Comparison of ENCODE assay signal across 8 cellular contexts in genomic region chr12:56726196-56726675, GRCh38. TPM values are rescaled to one million over a fixed set of nuclear protein-coding genes. Genes with fewer than 3 reads are reported as not detected.
DNase-seq lines count a peak whose midpoint lies in the region; ATAC-seq and TF ChIP-seq lines count a peak whose summit lies in the region.
"Not testable (repeated sequence)": the region's sequence is repeated elsewhere in the genome, so short reads cannot be mapped to it uniquely, and the experiment has no call there.

No MANE protein-coding gene starts in this region.

- H4K20me1 ChIP-seq in neural progenitor cell (ENCODE audit: low read depth), result peaks cover 35% of the 10 kb centered on the region

- not testable (repeated sequence) for TF ChIP-seq CTCF in HL-60 (IDR thresholded peaks at IDR 0.05; ENCODE audit: insufficient read depth, low read length); neural progenitor cell (IDR thresholded peaks at IDR 0.05)

- peak overlapping the region; percentile 91 for H3K4me2 ChIP-seq in neural progenitor cell

- H3K4me3 Mint-ChIP-seq in activated naive CD4-positive, alpha-beta T cell treated with anti-CD3 and anti-CD28 coated beads, Interleukin-2, amount 10 ng/mL, durations not matched to agents 7 days and 5 days, result peak overlapping the region; percentile 99
- peak overlapping the region; percentile 96 for H3K4me3 Mint-ChIP-seq in neural progenitor cell

- not testable (repeated sequence) for H3K27me3 ChIP-seq in ACC112 (ENCODE audit: insufficient read depth, low read length); HL-60 (ENCODE audit: insufficient read depth, poor library complexity, severe bottlenecking); ectodermal cell (ENCODE audit: control insufficient read depth, insufficient read depth, low read length, poor library complexity, severe bottlenecking); neural progenitor cell; stomach smooth muscle (ENCODE audit: control insufficient read depth in 1 of 2, insufficient read depth in 2 of 2, low read length in 2 of 2)

- H3K4me3 ChIP-seq in ACC112 (ENCODE audit: low read depth, low read length) (peak overlapping the region; percentile 92), SK-N-MC (peak overlapping the region; percentile 87), ectodermal cell (ENCODE audit: insufficient read depth, low read depth, low read length) (peak overlapping the region; percentile 97), stomach smooth muscle (ENCODE audit: low read length in 2 of 2) (peak overlapping the region; percentile 90 to 100)
- not testable (repeated sequence) for H3K4me3 ChIP-seq in HL-60 (replicated peaks; ENCODE audit: insufficient read depth, low read length); neural progenitor cell

- H3K27ac Mint-ChIP-seq in activated naive CD4-positive, alpha-beta T cell treated with anti-CD3 and anti-CD28 coated beads, Interleukin-2, amount 10 ng/mL, durations not matched to agents 7 days and 5 days, result peak overlapping the region; percentile 98
- peak overlapping the region; percentile 97 for H3K27ac Mint-ChIP-seq in neural progenitor cell

- peaks cover 54% of the 10 kb centered on the region for H3K36me3 Mint-ChIP-seq in activated naive CD4-positive, alpha-beta T cell treated with anti-CD3 and anti-CD28 coated beads, Interleukin-2, amount 10 ng/mL, durations not matched to agents 7 days and 5 days
- peaks cover 28% of the 10 kb centered on the region for H3K36me3 Mint-ChIP-seq in neural progenitor cell

- H3K36me3 ChIP-seq in ACC112 (ENCODE audit: insufficient read depth, low read length) (peaks cover 25% of the 10 kb centered on the region), SK-N-MC (ENCODE audit: insufficient read depth, low read length) (peaks cover 49% of the 10 kb centered on the region), ectodermal cell (ENCODE audit: control insufficient read depth, insufficient read depth, low read length) (peaks cover 18% of the 10 kb centered on the region)
- not testable (repeated sequence) for H3K36me3 ChIP-seq in neural progenitor cell; stomach smooth muscle (ENCODE audit: control insufficient read depth in 2 of 2, insufficient read depth in 2 of 2, low read length in 2 of 2)

- peak overlapping the region; percentile 97 for H2AFZ ChIP-seq in ACC112 (ENCODE audit: low read length, unreplicated experiment)
- not testable (repeated sequence) for H2AFZ ChIP-seq in neural progenitor cell (replicated peaks)

- ATAC-seq in left lobe of liver, result not testable (repeated sequence)

- peaks cover 55% of the 10 kb centered on the region for H3F3A ChIP-seq in neural progenitor cell (ENCODE audit: low read depth)

- not testable (repeated sequence) for H3K27me3 Mint-ChIP-seq in activated naive CD4-positive, alpha-beta T cell treated with anti-CD3 and anti-CD28 coated beads, Interleukin-2, amount 10 ng/mL, durations not matched to agents 7 days and 5 days
- H3K27me3 Mint-ChIP-seq in neural progenitor cell (ENCODE audit: insufficient read depth, low read depth), result peaks cover 13% of the 10 kb centered on the region

- peaks cover 45% of the 10 kb centered on the region for H3K4me1 Mint-ChIP-seq in activated naive CD4-positive, alpha-beta T cell treated with anti-CD3 and anti-CD28 coated beads, Interleukin-2, amount 10 ng/mL, durations not matched to agents 7 days and 5 days
- peaks cover 33% of the 10 kb centered on the region for H3K4me1 Mint-ChIP-seq in neural progenitor cell

- H3K27ac ChIP-seq in ACC112 (ENCODE audit: low read depth, low read length), result peak overlapping the region; percentile 80
- H3K27ac ChIP-seq in HL-60 (replicated peaks), result peak overlapping the region; percentile 94
- H3K27ac ChIP-seq in SK-N-MC, result peak overlapping the region; percentile 94
- H3K27ac ChIP-seq in ectodermal cell (ENCODE audit: insufficient read depth, low read depth, low read length, poor library complexity, severe bottlenecking), result peak overlapping the region; percentile 96
- H3K27ac ChIP-seq in neural progenitor cell, result peak overlapping the region; percentile 97
- peak overlapping the region; percentile 89 for H3K27ac ChIP-seq in stomach smooth muscle (ENCODE audit: low read length)

- H3K9ac ChIP-seq in SK-N-MC (ENCODE audit: insufficient read length) (peak overlapping the region; percentile 100), stomach smooth muscle (ENCODE audit: low read length in 2 of 2) (peak overlapping the region in 1 of 2 donors; percentile 99)
- not testable (repeated sequence) for H3K9ac ChIP-seq in neural progenitor cell

- H3K4me1 ChIP-seq in ACC112 (ENCODE audit: control insufficient read depth, insufficient read depth, low read length, unreplicated experiment) (peaks cover 24% of the 10 kb centered on the region), ectodermal cell (ENCODE audit: control insufficient read depth, insufficient read depth, low read length) (peaks cover 16% of the 10 kb centered on the region), neural progenitor cell (peaks cover 28% of the 10 kb centered on the region), stomach smooth muscle (ENCODE audit: control insufficient read depth, insufficient read depth, low read length) (peaks cover 23% of the 10 kb centered on the region)

- H3K79me2 ChIP-seq in ACC112 (ENCODE audit: control insufficient read depth, insufficient read depth, low read length, unreplicated experiment), result peaks cover 39% of the 10 kb centered on the region
- H3K79me2 ChIP-seq in neural progenitor cell (ENCODE audit: low read depth), result peaks cover 40% of the 10 kb centered on the region

- not testable (repeated sequence) for H3K9me3 Mint-ChIP-seq in activated naive CD4-positive, alpha-beta T cell treated with anti-CD3 and anti-CD28 coated beads, Interleukin-2, amount 10 ng/mL, durations not matched to agents 7 days and 5 days; neural progenitor cell

- not testable (repeated sequence) for H3K9me3 ChIP-seq in SK-N-MC (ENCODE audit: low read depth, low read length); ectodermal cell (ENCODE audit: control insufficient read depth, low read length); neural progenitor cell (ENCODE audit: low read depth); stomach smooth muscle (ENCODE audit: control insufficient read depth in 2 of 2, low read length in 2 of 2)

- WGBS in ectodermal cell, 2 experiments, result 93 to 94% methylated on average over 15 of the region's 15 CpGs

- CTCF ChIA-PET in activated naive CD4-positive, alpha-beta T cell treated with anti-CD3 and anti-CD28 coated beads, Interleukin-2, amount 10 ng/mL, durations not matched to agents 7 days and 5 days (lab: Charles Lee), result interaction anchor here (0.6 to 1.7 kb wide), 3 partner anchors 36 to 386 kb away, joined by 5 read pairs; partner anchors contain the start of gene HSD17B6

- DNase-seq in HL-60 (ENCODE audit: low read depth in 1 of 2, low spot score in 1 of 2); SK-N-MC (ENCODE audit: low read depth, low spot score); activated naive CD4-positive, alpha-beta T cell treated with anti-CD3 and anti-CD28 coated beads, Interleukin-2, amount 10 ng/mL, durations not matched to agents 7 days and 5 days; neural progenitor cell (ENCODE audit: low spot score): not testable (repeated sequence)
- DNase-seq in left lobe of liver (ENCODE audit: low spot score), result peak; percentile 44

RNA-seq across cellular contexts. Expression of gene NACA, which starts 1.1 kb away (rescaled TPM):
- 1,657 TPM for polyA plus RNA-seq in ectodermal cell (2013, experiment 1 of 4)
- 1,601 TPM for polyA plus RNA-seq in ectodermal cell (2013, experiment 2 of 4)
- 1,820 TPM for polyA plus RNA-seq in ectodermal cell (2013, experiment 3 of 4)
- 2,131 TPM for polyA plus RNA-seq in ectodermal cell (2013, experiment 4 of 4)
- total RNA-seq in left lobe of liver (223 TPM), neural progenitor cell (ENCODE audit: low replicate concordance) (1,855 and 2,450 TPM in 2 replicates)

RNA-seq across cellular contexts. Expression of gene PRIM1, which starts 25.9 kb away (rescaled TPM):
- polyA plus RNA-seq in ectodermal cell (2013, experiment 1 of 4), result 92.9 TPM
- 105 TPM for polyA plus RNA-seq in ectodermal cell (2013, experiment 2 of 4)
- 81.7 TPM for polyA plus RNA-seq in ectodermal cell (2013, experiment 3 of 4)
- polyA plus RNA-seq in ectodermal cell (2013, experiment 4 of 4), result 77.1 TPM
- total RNA-seq in left lobe of liver (4.9 TPM), neural progenitor cell (ENCODE audit: low replicate concordance) (108 and 166 TPM in 2 replicates)

RNA-seq across cellular contexts. Expression of gene HSD17B6, which starts 36.9 kb away (rescaled TPM):
- polyA plus RNA-seq in ectodermal cell (2013, experiment 1 of 4), result 4.9 TPM
- polyA plus RNA-seq in ectodermal cell (2013, experiment 2 of 4), result 5.5 TPM
- polyA plus RNA-seq in ectodermal cell (2013, experiment 3 of 4), result 4.3 TPM
- polyA plus RNA-seq in ectodermal cell (2013, experiment 4 of 4), result 5.8 TPM
- total RNA-seq in left lobe of liver, result 554 TPM
- 2.5 and 10.0 TPM in 2 replicates for total RNA-seq in neural progenitor cell (ENCODE audit: low replicate concordance)

RNA-seq across cellular contexts. Expression of gene PTGES3, which starts 38.2 kb away (rescaled TPM):
- 390 TPM for polyA plus RNA-seq in ectodermal cell (2013, experiment 1 of 4)
- polyA plus RNA-seq in ectodermal cell (2013, experiment 2 of 4), result 381 TPM
- 297 TPM for polyA plus RNA-seq in ectodermal cell (2013, experiment 3 of 4)
- polyA plus RNA-seq in ectodermal cell (2013, experiment 4 of 4), result 317 TPM
- total RNA-seq in left lobe of liver (72.1 TPM), neural progenitor cell (ENCODE audit: low replicate concordance) (197 and 298 TPM in 2 replicates)

Comparison
In these comparisons a context has a peak if more than half of its experiments do, and no peak if none do; other contexts are left out.
1. RNA of gene PRIM1, which starts 25.9 kb away (total RNA-seq): 108 to 166 TPM in neural progenitor cell; 4.9 TPM in left lobe of liver (single experiment); every median in the first group is over 10 times any median in the second.
2. RNA of gene HSD17B6, which starts 36.9 kb away (total RNA-seq): 554 TPM in left lobe of liver (single experiment); 2.5 to 10.0 TPM in neural progenitor cell; every median in the first group is over 10 times any median in the second.
3. Peak in every context shown above with its lines, with median percentiles within 50 percentile points of each other: H3K27ac ChIP-seq.